20 cellular contexts compared by ENCODE assay signal in genomic region chr17:50832267-50833227, GRCh38. TPM values are rescaled to one million over a fixed set of nuclear protein-coding genes. Genes with fewer than 3 reads are reported as not detected.
"Had no signal": no experiment of that assay in that cellular context is flagged by ENCODE, and none has a peak within 500 bp of the region (broad histone marks: within the 10 kb centered on the region; RNA-seq: fewer than 3 reads in every experiment).

No MANE protein-coding gene starts in this region.

- H3K27ac ChIP-seq: parathyroid adenoma, right atrium auricular region, spleen, tibial artery, uterus had no signal

- H3K36me3 Mint-ChIP-seq: activated naive CD8-positive, alpha-beta T cell; memory B cell; stimulated activated memory B cell treated with anti-CD40 and anti-IgM and Interleukin-4, amounts not matched to agents 10 μg/mL and 1 μg/mL and 100 μg/mL, for 72 hours had no signal

- H3K4me1 ChIP-seq: parathyroid adenoma, uterus had no signal

- H3K4me3 Mint-ChIP-seq: activated B cell treated with CpG ODN at 0.5 μM for 24 hours; activated naive CD8-positive, alpha-beta T cell; memory B cell; stimulated activated memory B cell treated with anti-CD40 and anti-IgM and Interleukin-4, amounts not matched to agents 10 μg/mL and 1 μg/mL and 100 μg/mL, for 72 hours; T-helper 1 cell treated with Interleukin-12 subunit alpha and Interleukin-12 subunit beta and Interleukin-4 antibody, amounts not matched to agents 30 μg/mL and 1 μg/mL, for 36 hours had no signal

- H3K79me2 ChIP-seq: parathyroid adenoma had no signal

- H3K9me3 Mint-ChIP-seq: activated B cell treated with CpG ODN at 0.5 μM for 24 hours; activated T-helper 2 cell treated with anti-CD3 and anti-CD28 coated beads, Interferon-gamma antibody, Interleukin-2, Interleukin-4, amounts not matched to agents 10 μg/mL and 5 μg/mL and 100 μg/mL, durations not matched to agents 14 hours and 24 hours and 36 hours; memory B cell; stimulated activated memory B cell treated with anti-CD40 and anti-IgM and Interleukin-4, amounts not matched to agents 10 μg/mL and 1 μg/mL and 100 μg/mL, for 72 hours; T-helper 1 cell treated with Interleukin-12 subunit alpha and Interleukin-12 subunit beta and Interleukin-4 antibody, amounts not matched to agents 30 μg/mL and 1 μg/mL, for 36 hours had no signal

- H3K4me3 ChIP-seq: dorsolateral prefrontal cortex, right atrium auricular region, spleen, tibial artery, uterus had no signal

- ATAC-seq: esophagus mucosa; left lobe of liver; stimulated activated memory B cell treated with anti-CD40 and anti-IgM and Interleukin-4, amounts not matched to agents 10 μg/mL and 1 μg/mL and 100 μg/mL, for 72 hours had no signal

- H3K36me3 ChIP-seq: right atrium auricular region, spleen, tibial artery, uterus had no signal

- H3K9ac ChIP-seq: parathyroid adenoma had no signal

- H3K27me3 ChIP-seq: dorsolateral prefrontal cortex, right atrium auricular region, uterus had no signal

- H3K27ac Mint-ChIP-seq: activated B cell treated with CpG ODN at 0.5 μM for 24 hours; activated naive CD8-positive, alpha-beta T cell; activated T-helper 2 cell treated with anti-CD3 and anti-CD28 coated beads, Interferon-gamma antibody, Interleukin-2, Interleukin-4, amounts not matched to agents 10 μg/mL and 5 μg/mL and 100 μg/mL, durations not matched to agents 14 hours and 24 hours and 36 hours; memory B cell; stimulated activated memory B cell treated with anti-CD40 and anti-IgM and Interleukin-4, amounts not matched to agents 10 μg/mL and 1 μg/mL and 100 μg/mL, for 72 hours; T-helper 1 cell treated with Interleukin-12 subunit alpha and Interleukin-12 subunit beta and Interleukin-4 antibody, amounts not matched to agents 30 μg/mL and 1 μg/mL, for 36 hours had no signal

- DNase-seq: activated B cell treated with CpG ODN at 0.5 μM for 24 hours; activated CD4-positive, alpha-beta T cell treated with anti-CD3 and anti-CD28 coated beads, Interleukin-2, amount 50 U/mL, for 1 hour; activated T-cell treated with anti-CD3 and anti-CD28 coated beads for 4 hours; cerebellar nuclear complex; spleen; stimulated activated CD4-positive, alpha-beta T cell treated with anti-CD3 and anti-CD28 coated beads, Interleukin-1b, Interleukin-23, amount 100 ng/mL, for 48 hours; uterus had no signal

- H3K9me3 ChIP-seq: right atrium auricular region, spleen, tibial artery, uterus had no signal

- H3K4me1 Mint-ChIP-seq: activated B cell treated with CpG ODN at 0.5 μM for 24 hours; memory B cell; stimulated activated memory B cell treated with anti-CD40 and anti-IgM and Interleukin-4, amounts not matched to agents 10 μg/mL and 1 μg/mL and 100 μg/mL, for 72 hours had no signal

RNA-seq across cellular contexts. Expression of gene WFIKKN2, which starts 2.8 kb away (rescaled TPM):
- total RNA-seq: activated B cell treated with CpG ODN at 0.5 μM for 24 hours; activated CD8-positive, alpha-beta memory T cell treated with anti-CD3 and anti-CD28 coated beads for 36 hours; activated T-helper 2 cell treated with anti-CD3 and anti-CD28 coated beads, Interferon-gamma antibody, Interleukin-2, Interleukin-4, amounts not matched to agents 10 μg/mL and 5 μg/mL and 100 μg/mL, durations not matched to agents 14 hours and 24 hours and 36 hours; esophagus mucosa had no signal
- polyA plus RNA-seq: neural cell had no signal
